In the genomic region with DNA sequence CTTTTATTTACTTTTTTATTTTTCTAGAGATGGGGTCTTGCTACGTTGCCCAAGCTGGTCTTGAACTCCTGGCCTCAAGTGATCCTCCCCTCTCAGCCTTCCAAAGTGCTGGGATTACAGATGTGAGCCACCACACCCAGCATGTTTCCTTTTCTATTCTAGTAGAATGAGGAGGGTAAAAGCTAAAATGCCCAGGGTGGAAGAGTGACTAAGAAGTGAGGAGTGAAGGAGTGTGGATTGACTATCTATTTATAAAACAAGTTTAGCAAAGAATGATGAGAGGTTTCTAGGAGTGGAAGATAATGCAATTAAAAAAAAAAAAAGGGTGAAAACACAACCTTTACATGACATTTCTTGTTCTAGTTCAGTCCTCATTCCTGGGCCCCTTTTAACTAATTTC, we compare ENCODE assay signal across 35 cellular contexts. TPM values are rescaled to one million over a fixed set of nuclear protein-coding genes. Genes with fewer than 3 reads are reported as not detected.
"Had no signal": no experiment of that assay in that cellular context is flagged by ENCODE, and none has a peak within 500 bp of the region (broad histone marks: within the 10 kb centered on the region; RNA-seq: fewer than 3 reads in every experiment).

No MANE protein-coding gene starts in this region.

- H3K27ac ChIP-seq: ascending aorta, cardiac muscle cell, VCaP had no signal

- H3K9me3 ChIP-seq: ascending aorta had no signal

- H3K27me3 ChIP-seq: ascending aorta, cardiac muscle cell had no signal

- H3K36me3 ChIP-seq: ascending aorta, cardiac muscle cell had no signal

- H3K4me1 ChIP-seq: ascending aorta had no signal

- H3K4me1 Mint-ChIP-seq: activated B cell treated with CpG ODN at 0.5 μM for 24 hours; activated CD4-positive, alpha-beta T cell treated with anti-CD3 and anti-CD28 coated beads, Interleukin-2, amount 10 ng/mL, durations not matched to agents 24 days and 14 days; activated naive CD8-positive, alpha-beta T cell treated with anti-CD3 and anti-CD28 coated beads, Interleukin-2, amount 10 ng/mL, durations not matched to agents 7 days and 5 days; activated naive CD8-positive, alpha-beta T cell treated with anti-CD3 and anti-CD28 coated beads, Interleukin-2, amount 50 U/mL, for 24 hours; activated T-helper 17 cell treated with anti-CD3 and anti-CD28 coated beads, Interleukin-2, amount 50 U/mL, for 72 hours; brain; central memory CD8-positive, alpha-beta T cell; T-cell had no signal

- ATAC-seq: activated CD8-positive, alpha-beta T cell treated with anti-CD3 and anti-CD28 coated beads for 36 hours; activated naive CD4-positive, alpha-beta T cell treated with anti-CD3 and anti-CD28 coated beads, Interleukin-2, amount 50 U/mL, for 72 hours; activated naive CD8-positive, alpha-beta T cell treated with anti-CD3 and anti-CD28 coated beads, Interleukin-2, amount 50 U/mL, for 24 hours; activated T-cell treated with anti-CD3 and anti-CD28 coated beads, Interleukin-2, amount 50 U/mL, for 4 hours; activated T-cell treated with anti-CD3 and anti-CD28 coated beads, Interleukin-2, amount 50 U/mL, for 72 hours; activated T-helper 17 cell treated with anti-CD3 and anti-CD28 coated beads, Interleukin-2, amount 50 U/mL, for 72 hours; T-cell had no signal

- H3K4me3 ChIP-seq: ascending aorta, cardiac muscle cell had no signal

- H3K4me3 Mint-ChIP-seq: activated B cell treated with CpG ODN at 0.5 μM for 24 hours; activated CD4-positive, alpha-beta memory T cell treated with anti-CD3 and anti-CD28 coated beads for 36 hours; activated CD4-positive, alpha-beta T cell treated with anti-CD3 and anti-CD28 coated beads, Interleukin-2, amount 10 ng/mL, durations not matched to agents 24 days and 14 days; activated CD8-positive, alpha-beta T cell treated with anti-CD3 and anti-CD28 coated beads for 36 hours; activated naive CD4-positive, alpha-beta T cell treated with anti-CD3 and anti-CD28 coated beads for 36 hours; activated naive CD8-positive, alpha-beta T cell treated with anti-CD3 and anti-CD28 coated beads, Interleukin-2, amount 10 ng/mL, durations not matched to agents 7 days and 5 days; activated naive CD8-positive, alpha-beta T cell treated with anti-CD3 and anti-CD28 coated beads, Interleukin-2, amount 50 U/mL, for 24 hours; activated T-cell treated with anti-CD3 and anti-CD28 coated beads, Interleukin-2, amount 50 U/mL, for 4 hours; activated T-cell treated with anti-CD3 and anti-CD28 coated beads, Interleukin-2, amount 50 U/mL, for 72 hours; activated T-helper 1 cell treated with anti-CD3 and anti-CD28 coated beads, Interleukin-12 subunit alpha, Interleukin-12 subunit beta, Interleukin-2, Interleukin-4 antibody, amounts not matched to agents 30 ng/mL and 10 ng/mL and 1 ng/mL, durations not matched to agents 14 hours and 24 hours and 36 hours; activated T-helper 17 cell treated with anti-CD3 and anti-CD28 coated beads, Interleukin-2, amount 50 U/mL, for 72 hours; brain; central memory CD8-positive, alpha-beta T cell; T-cell; T-helper 2 cell treated with Interferon-gamma antibody and Interleukin-4, amounts not matched to agents 5 μg/mL and 100 μg/mL, for 36 hours had no signal

- H3K36me3 Mint-ChIP-seq: activated CD4-positive, alpha-beta memory T cell treated with anti-CD3 and anti-CD28 coated beads for 36 hours; activated naive CD4-positive, alpha-beta T cell treated with anti-CD3 and anti-CD28 coated beads, Interleukin-2, amount 50 U/mL, for 72 hours; activated naive CD8-positive, alpha-beta T cell treated with anti-CD3 and anti-CD28 coated beads, Interleukin-2, amount 10 ng/mL, durations not matched to agents 7 days and 5 days; brain; T-cell had no signal

- H3K9me3 Mint-ChIP-seq: activated B cell treated with CpG ODN at 0.5 μM for 24 hours; activated CD4-positive, alpha-beta memory T cell treated with anti-CD3 and anti-CD28 coated beads for 36 hours; activated CD4-positive, alpha-beta T cell treated with anti-CD3 and anti-CD28 coated beads, Interleukin-2, amount 10 ng/mL, durations not matched to agents 24 days and 14 days; activated CD8-positive, alpha-beta T cell treated with anti-CD3 and anti-CD28 coated beads for 36 hours; activated naive CD4-positive, alpha-beta T cell treated with anti-CD3 and anti-CD28 coated beads for 36 hours; activated naive CD4-positive, alpha-beta T cell treated with anti-CD3 and anti-CD28 coated beads, Interleukin-2, amount 50 U/mL, for 72 hours; activated naive CD8-positive, alpha-beta T cell treated with anti-CD3 and anti-CD28 coated beads, Interleukin-2, amount 10 ng/mL, durations not matched to agents 7 days and 5 days; activated naive CD8-positive, alpha-beta T cell treated with anti-CD3 and anti-CD28 coated beads, Interleukin-2, amount 50 U/mL, for 24 hours; activated T-cell treated with anti-CD3 and anti-CD28 coated beads, Interleukin-2, amount 50 U/mL, for 4 hours; activated T-helper 1 cell treated with anti-CD3 and anti-CD28 coated beads, Interleukin-12 subunit alpha, Interleukin-12 subunit beta, Interleukin-2, Interleukin-4 antibody, amounts not matched to agents 30 ng/mL and 10 ng/mL and 1 ng/mL, durations not matched to agents 14 hours and 24 hours and 36 hours; activated T-helper 17 cell treated with anti-CD3 and anti-CD28 coated beads, Interleukin-2, amount 50 U/mL, for 72 hours; brain; T-cell; T-helper 2 cell treated with Interferon-gamma antibody and Interleukin-4, amounts not matched to agents 5 μg/mL and 100 μg/mL, for 36 hours had no signal

- DNase-seq: activated B cell treated with CpG ODN at 0.5 μM for 24 hours; activated CD4-positive, alpha-beta memory T cell treated with anti-CD3 and anti-CD28 coated beads for 36 hours; activated CD4-positive, alpha-beta T cell treated with anti-CD3 and anti-CD28 coated beads for 4 hours; activated CD4-positive, alpha-beta T cell treated with anti-CD3 and anti-CD28 coated beads, Interleukin-2, amount 10 ng/mL, durations not matched to agents 24 days and 14 days; activated CD4-positive, alpha-beta T cell treated with anti-CD3 and anti-CD28 coated beads, Interleukin-2, amount 50 U/mL, for 1 hour; activated CD4-positive, alpha-beta T cell treated with anti-CD3 and anti-CD28 coated beads, Interleukin-2, amount 50 U/mL, for 4 hours; activated CD4-positive, CD25-positive, alpha-beta regulatory T cell treated with anti-CD3 and anti-CD28 coated beads, Interleukin-2, amount 50 U/mL, for 72 hours; activated CD8-positive, alpha-beta memory T cell treated with anti-CD3 and anti-CD28 coated beads, Interleukin-2, amount 50 U/mL, for 4 hours; activated CD8-positive, alpha-beta T cell treated with anti-CD3 and anti-CD28 coated beads for 36 hours; activated effector memory CD4-positive, alpha-beta T cell treated with anti-CD3 and anti-CD28 coated beads, Interleukin-2, amount 50 U/mL, for 16 hours; activated gamma-delta T cell treated with Interleukin-2 at 50 U/mL for 16 hours; activated naive CD4-positive, alpha-beta T cell; activated naive CD4-positive, alpha-beta T cell treated with anti-CD3 and anti-CD28 coated beads for 36 hours; activated naive CD4-positive, alpha-beta T cell treated with anti-CD3 and anti-CD28 coated beads, Interleukin-2, amount 50 U/mL, for 16 hours; activated naive CD8-positive, alpha-beta T cell treated with anti-CD3 and anti-CD28 coated beads, Interleukin-2, amount 10 ng/mL, durations not matched to agents 7 days and 5 days; activated naive CD8-positive, alpha-beta T cell treated with anti-CD3 and anti-CD28 coated beads, Interleukin-2, amount 50 U/mL, for 24 hours; activated T-cell treated with anti-CD3 and anti-CD28 coated beads for 4 hours; activated T-cell treated with anti-CD3 and anti-CD28 coated beads, Interleukin-2, amount 50 U/mL, for 1 hour; activated T-cell treated with anti-CD3 and anti-CD28 coated beads, Interleukin-2, amount 50 U/mL, for 4 hours; activated T-cell treated with anti-CD3 and anti-CD28 coated beads, Interleukin-2, amount 50 U/mL, for 72 hours; amygdala; anterior cingulate cortex; T-cell; T-helper 2 cell; T-helper 9 cell had no signal

- H3K27ac Mint-ChIP-seq: activated B cell treated with CpG ODN at 0.5 μM for 24 hours; activated CD4-positive, alpha-beta memory T cell treated with anti-CD3 and anti-CD28 coated beads for 36 hours; activated CD4-positive, alpha-beta T cell treated with anti-CD3 and anti-CD28 coated beads, Interleukin-2, amount 10 ng/mL, durations not matched to agents 24 days and 14 days; activated CD8-positive, alpha-beta T cell treated with anti-CD3 and anti-CD28 coated beads for 36 hours; activated naive CD4-positive, alpha-beta T cell treated with anti-CD3 and anti-CD28 coated beads for 36 hours; activated naive CD4-positive, alpha-beta T cell treated with anti-CD3 and anti-CD28 coated beads, Interleukin-2, amount 50 U/mL, for 72 hours; activated naive CD8-positive, alpha-beta T cell treated with anti-CD3 and anti-CD28 coated beads, Interleukin-2, amount 10 ng/mL, durations not matched to agents 7 days and 5 days; activated naive CD8-positive, alpha-beta T cell treated with anti-CD3 and anti-CD28 coated beads, Interleukin-2, amount 50 U/mL, for 24 hours; activated T-cell treated with anti-CD3 and anti-CD28 coated beads, Interleukin-2, amount 50 U/mL, for 72 hours; activated T-helper 1 cell treated with anti-CD3 and anti-CD28 coated beads, Interleukin-12 subunit alpha, Interleukin-12 subunit beta, Interleukin-2, Interleukin-4 antibody, amounts not matched to agents 30 ng/mL and 10 ng/mL and 1 ng/mL, durations not matched to agents 14 hours and 24 hours and 36 hours; activated T-helper 17 cell treated with anti-CD3 and anti-CD28 coated beads, Interleukin-2, amount 50 U/mL, for 72 hours; brain; T-cell; T-helper 2 cell treated with Interferon-gamma antibody and Interleukin-4, amounts not matched to agents 5 μg/mL and 100 μg/mL, for 36 hours had no signal

- H3K27me3 Mint-ChIP-seq: activated CD4-positive, alpha-beta memory T cell treated with anti-CD3 and anti-CD28 coated beads for 36 hours; activated CD4-positive, alpha-beta T cell treated with anti-CD3 and anti-CD28 coated beads, Interleukin-2, amount 10 ng/mL, durations not matched to agents 24 days and 14 days; activated naive CD8-positive, alpha-beta T cell treated with anti-CD3 and anti-CD28 coated beads, Interleukin-2, amount 10 ng/mL, durations not matched to agents 7 days and 5 days had no signal

RNA-seq across cellular contexts. Expression of a gene that starts 29.8 kb away (rescaled TPM):
- total RNA-seq: activated B cell treated with CpG ODN at 0.5 μM for 24 hours; activated CD4-positive, alpha-beta T cell treated with anti-CD3 and anti-CD28 coated beads, Interleukin-2, amount 10 ng/mL, durations not matched to agents 24 days and 14 days; activated T-helper 1 cell treated with anti-CD3 and anti-CD28 coated beads, Interleukin-12 subunit alpha, Interleukin-12 subunit beta, Interleukin-2, Interleukin-4 antibody, amounts not matched to agents 30 ng/mL and 10 ng/mL and 1 ng/mL, durations not matched to agents 14 hours and 24 hours and 36 hours; activated T-helper 17 cell treated with anti-CD3 and anti-CD28 coated beads, Interleukin-2, amount 50 U/mL, for 72 hours; ascending aorta; T-helper 1 cell treated with Interleukin-12 subunit alpha and Interleukin-12 subunit beta and Interleukin-4 antibody, amounts not matched to agents 30 ng/mL and 1 ng/mL, for 36 hours had no signal
